Comparison of ENCODE assay signal across 8 cellular contexts in genomic region chr7:20784311-20785210, GRCh38. TPM values are rescaled to one million over a fixed set of nuclear protein-coding genes. Genes with fewer than 3 reads are reported as not detected.
DNase-seq lines count a peak whose midpoint lies in the region; TF ChIP-seq lines count a peak whose summit lies in the region.

No MANE protein-coding gene starts in this region.

- H3K36me3 ChIP-seq in cardiac muscle cell (no peaks in the 10 kb centered on the region), right atrium auricular region (no peaks in the 10 kb centered on the region), urinary bladder (ENCODE audit: insufficient read depth) (no peaks in the 10 kb centered on the region), Karpas-422 (ENCODE audit: insufficient read depth, low read length) (no peaks in the 10 kb centered on the region)

- no peak for TF ChIP-seq CTCF in cardiac muscle cell (IDR thresholded peaks at IDR 0.05; ENCODE audit: low read depth, low read length)
- no peak for TF ChIP-seq CTCF in right atrium auricular region (IDR thresholded peaks at IDR 0.05)

- no peak overlapping the region for H3K27ac ChIP-seq in cardiac muscle cell
- no peak overlapping the region for H3K27ac ChIP-seq in right atrium auricular region
- H3K27ac ChIP-seq in urinary bladder (ENCODE audit: low read depth), result no peak overlapping the region
- no peak overlapping the region for H3K27ac ChIP-seq in Karpas-422 (ENCODE audit: low read length)

- whole genome bisulfite sequencing in urinary bladder, result 3% methylated on average over 107 of the region's 107 CpGs

- H3K4me1 ChIP-seq in cardiac muscle cell (ENCODE audit: low read depth) (peaks cover 11% of the 10 kb centered on the region), right atrium auricular region (peaks cover 0 to 38% of the 10 kb centered on the region in 2 donors), urinary bladder (ENCODE audit: insufficient read depth) (no peaks in the 10 kb centered on the region), Karpas-422 (ENCODE audit: low read length) (no peaks in the 10 kb centered on the region)

- DNase-seq in cardiac muscle cell (ENCODE audit: low read depth in 1 of 2, low spot score in 1 of 2) (peak in 1 of 2 donors; percentile 44), right atrium auricular region (ENCODE audit: low spot score) (no peak), SW 1271 (lab: John Stamatoyannopoulos, UW) (peak; percentile 6 to 49), iPS-NIHi7 (ENCODE audit: extremely low spot score) (peak; percentile 52), DMS79 (lab: John Stamatoyannopoulos, UW) (no peak), Karpas-422 (no peak)
- DNase-seq in central memory CD4-positive, alpha-beta T cell, result no peak

- H2AFZ ChIP-seq in Karpas-422 (ENCODE audit: low read length), result no peak overlapping the region

- H3K9ac ChIP-seq in Karpas-422 (ENCODE audit: low read length), result no peak overlapping the region

- no peaks in the 10 kb centered on the region for H3K79me2 ChIP-seq in Karpas-422 (ENCODE audit: low read length)

- H3K4me2 ChIP-seq in Karpas-422 (ENCODE audit: low read depth, low read length, poor library complexity, severe bottlenecking), result no peak overlapping the region

- H3K27me3 ChIP-seq in cardiac muscle cell (peaks cover 100% of the 10 kb centered on the region), right atrium auricular region (peaks cover 61 to 64% of the 10 kb centered on the region in 2 donors), Karpas-422 (ENCODE audit: low read length) (no peaks in the 10 kb centered on the region)

- peak overlapping the region; percentile 53 for H3K4me3 ChIP-seq in cardiac muscle cell
- H3K4me3 ChIP-seq in right atrium auricular region, result peak overlapping the region in 1 of 2 donors; percentile 36
- peak overlapping the region; percentile 18 for H3K4me3 ChIP-seq in urinary bladder (ENCODE audit: low read depth, low read length)
- H3K4me3 ChIP-seq in Karpas-422 (ENCODE audit: low read length), result no peak overlapping the region

- H3K9me2 ChIP-seq in Karpas-422 (replicated peaks; ENCODE audit: insufficient read depth, low read length), result no peaks in the 10 kb centered on the region

- H4K20me1 ChIP-seq in Karpas-422 (ENCODE audit: insufficient read depth, low read depth, low read length), result no peaks in the 10 kb centered on the region

- no peaks in the 10 kb centered on the region for H3K9me3 ChIP-seq in cardiac muscle cell (ENCODE audit: low read depth)
- H3K9me3 ChIP-seq in right atrium auricular region, result no peaks in the 10 kb centered on the region
- H3K9me3 ChIP-seq in Karpas-422 (ENCODE audit: low read length), result no peaks in the 10 kb centered on the region

RNA-seq across cellular contexts. Expression of gene SP8, which starts 2.1 kb away (rescaled TPM):
- total RNA-seq in cardiac muscle cell, result 0.42 and 0.74 TPM in 2 replicates
- not detected in 2 replicates for polyA plus RNA-seq in cardiac muscle cell
- not detected for total RNA-seq in right atrium auricular region
- total RNA-seq in urinary bladder, result 0.11 TPM
- not detected for polyA plus RNA-seq in urinary bladder
- not detected in 2 replicates for total RNA-seq in Karpas-422 (2014; rRNA removed; shearing (Covaris generic); ENCODE audit: low replicate concordance)

Comparison
In these comparisons a context has a peak if more than half of its experiments do, and no peak if none do; other contexts are left out.
1. DNase-seq: peak in SW 1271 (2 of 2) and iPS-NIHi7 (single experiment); none in right atrium auricular region (single experiment), DMS79 (single experiment), central memory CD4-positive, alpha-beta T cell (single experiment) and Karpas-422 (single experiment).